ENCODE assay signal across 34 cellular contexts in genomic region chr2:137925599-137925998, GRCh38. TPM values are rescaled to one million over a fixed set of nuclear protein-coding genes. Genes with fewer than 3 reads are reported as not detected.
"Had no signal": no experiment of that assay in that cellular context is flagged by ENCODE, and none has a peak within 500 bp of the region (broad histone marks: within the 10 kb centered on the region; RNA-seq: fewer than 3 reads in every experiment).

No MANE protein-coding gene starts in this region.

- H3K27ac ChIP-seq: brain microvascular endothelial cell, Peyer's patch, WERI-Rb-1 had no signal

- H3K27me3 ChIP-seq: brain microvascular endothelial cell, Peyer's patch had no signal

- ATAC-seq: activated CD8-positive, alpha-beta T cell treated with anti-CD3 and anti-CD28 coated beads for 36 hours; activated T-cell treated with anti-CD3 and anti-CD28 coated beads, Interleukin-2, amount 50 U/mL, for 72 hours; activated T-helper 17 cell treated with anti-CD3 and anti-CD28 coated beads, Interleukin-2, amount 50 U/mL, for 72 hours; PC-3 had no signal

- H3K4me3 ChIP-seq: Peyer's patch had no signal

- H3K36me3 ChIP-seq: brain microvascular endothelial cell, Peyer's patch, WERI-Rb-1 had no signal

- H3K9me3 ChIP-seq: Peyer's patch had no signal

- DNase-seq: activated CD4-positive, alpha-beta T cell treated with anti-CD3 and anti-CD28 coated beads for 1 hour; activated CD4-positive, alpha-beta T cell treated with anti-CD3 and anti-CD28 coated beads for 48 hours; activated CD4-positive, alpha-beta T cell treated with anti-CD3 and anti-CD28 coated beads, Interleukin-2, amount 50 U/mL, for 4 hours; activated CD4-positive, CD25-positive, alpha-beta regulatory T cell; activated CD8-positive, alpha-beta T cell treated with anti-CD3 and anti-CD28 coated beads for 36 hours; activated effector memory CD4-positive, alpha-beta T cell treated with anti-CD3 and anti-CD28 coated beads, Interleukin-2, amount 50 U/mL, for 16 hours; activated naive CD4-positive, alpha-beta T cell treated with Interleukin-2 at 50 U/mL for 16 hours; activated naive CD8-positive, alpha-beta T cell treated with anti-CD3 and anti-CD28 coated beads, Interleukin-2, amount 10 ng/mL, durations not matched to agents 7 days and 5 days; activated T-cell treated with anti-CD3 and anti-CD28 coated beads, Interleukin-2, amount 50 U/mL, for 1 hour; activated T-cell treated with anti-CD3 and anti-CD28 coated beads, Interleukin-2, amount 50 U/mL, for 72 hours; brain microvascular endothelial cell; Karpas-422; KBM-7; MM.1S; MV-4-11; NCI-H1092; NCI-H1436 treated with DMSO at 0.1 percent for 48 hours; NCI-H1694 treated with DMSO at 0.1 percent for 48 hours; NCI-H2029; NCI-H510A; NCI-H526; NCI-H748 treated with DMSO at 0.1 percent for 48 hours; NK-92 treated with Interleukin-12 subunit alpha and Interleukin-12 subunit beta, amount 100 ng/mL, for 24 hours; PC-3; Peyer's patch; RPMI8226; SIG-M5; SW 1271; T-helper 1 cell; T-helper 2 cell; T1000; WERI-Rb-1 had no signal

- H3K4me1 ChIP-seq: Peyer's patch had no signal

RNA-seq across cellular contexts. Expression of gene HNMT, which starts 38.7 kb away (rescaled TPM):
- total RNA-seq: activated CD8-positive, alpha-beta memory T cell treated with anti-CD3 and anti-CD28 coated beads for 36 hours; activated CD8-positive, alpha-beta T cell treated with anti-CD3 and anti-CD28 coated beads for 36 hours; activated T-cell treated with anti-CD3 and anti-CD28 coated beads, Interleukin-2, amount 50 U/mL, for 72 hours; activated T-helper 17 cell treated with anti-CD3 and anti-CD28 coated beads, Interleukin-2, amount 50 U/mL, for 72 hours had no signal
